ENCODE assay signal across 9 cellular contexts in genomic region chr2:187586091-187586632, GRCh38. TPM values are rescaled to one million over a fixed set of nuclear protein-coding genes. Genes with fewer than 3 reads are reported as not detected.
DNase-seq lines count a peak whose midpoint lies in the region; ATAC-seq and TF ChIP-seq lines count a peak whose summit lies in the region.
"Had no signal": no experiment of that assay in that cellular context is flagged by ENCODE, and none has a peak within 500 bp of the region (broad histone marks: within the 10 kb centered on the region; RNA-seq: fewer than 3 reads in every experiment).

No MANE protein-coding gene starts in this region.

- no peak for TF ChIP-seq RAD21 in SK-N-SH (IDR thresholded peaks at IDR 0.05; ENCODE audit: low read length)

- intact Hi-C loops in left lung (cut with DNase I): no loop called here

- peaks cover 2% of the 10 kb centered on the region; the same call in 1 of the 2 replicates for H3K9me2 ChIP-seq in SK-N-SH

- no peak overlapping the region for H3K4me2 ChIP-seq in SK-N-SH

- no peak for TF ChIP-seq CTCF in SK-N-SH (IDR thresholded peaks at IDR 0.05)
- no peak for TF ChIP-seq CTCF in left lung (IDR thresholded peaks at IDR 0.05)

- ATAC-seq in GM19372 (IDR thresholded peaks at IDR 0.05; ENCODE audit: low read depth, unreplicated experiment) (peak; percentile 56), HG03097 (IDR thresholded peaks at IDR 0.05; ENCODE audit: low FRiP score, unreplicated experiment) (peak; percentile 79), left lung (peak; percentile 33), left lobe of liver (no peak)

- H3K9me3 ChIP-seq in SK-N-SH: no peaks in the 10 kb centered on the region
- no peaks in the 10 kb centered on the region for H3K9me3 ChIP-seq in left lung

- H2AFZ ChIP-seq in SK-N-SH (ENCODE audit: low read depth): peak overlapping the region; percentile 39; the same call in 1 of the 2 replicates

- CTCF ChIA-PET in SK-N-SH (lab: Yijun Ruan, JAX): interaction anchor here (1.1 to 15.4 kb wide), 3 partner anchors 16 to 84 kb away, joined by 3 to 335 read pairs (median 4); no protein-coding TSS in a partner anchor

- H3K27ac ChIP-seq in SK-N-SH (ENCODE audit: low read depth in 2 of 2, low read length in 1 of 2): peak overlapping the region in 1 of 2 experiments; percentile 25; a peak in 2 of 4 replicates
- peak overlapping the region in 1 of 2 donors; percentile 43 for H3K27ac ChIP-seq in left lung

- POLR2A ChIA-PET in SK-N-SH (lab: Yijun Ruan, JAX): no interaction called here

- H3K36me3 ChIP-seq in SK-N-SH (replicated peaks in 1 of 2; ENCODE audit: control insufficient read depth in 1 of 2, insufficient read depth in 2 of 2, low read length in 1 of 2) (no peaks in the 10 kb centered on the region), left lung (no peaks in the 10 kb centered on the region), H7 (replicated peaks; ENCODE audit: control insufficient read depth, insufficient read depth, low read length) (no peaks in the 10 kb centered on the region)

- peaks cover 12% of the 10 kb centered on the region for H3F3A ChIP-seq in SK-N-SH (replicated peaks; ENCODE audit: insufficient read depth)

- no peak for DNase-seq in SK-N-SH
- no peak for DNase-seq in left lung
- no peak for DNase-seq in H7
- no peak for DNase-seq in occipital lobe (lab: John Stamatoyannopoulos, UW)
- DNase-seq in activated CD4-positive, alpha-beta T cell treated with anti-CD3 and anti-CD28 coated beads, Interleukin-2, amount 50 U/mL, for 1 hour: no peak
- DNase-seq in left lobe of liver (ENCODE audit: low spot score): no peak
- DNase-seq: HFFc6 had no signal

- H3K4me1 ChIP-seq in SK-N-SH (ENCODE audit: control insufficient read depth in 1 of 2, insufficient read depth in 2 of 2, low read depth in 1 of 2, low read length in 1 of 2) (peaks cover 0 to 5% of the 10 kb centered on the region in 2 experiments; a peak in 2 of 4 replicates), left lung (peaks cover 2 to 13% of the 10 kb centered on the region in 2 donors)

- no peak for TF ChIP-seq EP300 in SK-N-SH (IDR thresholded peaks at IDR 0.05; ENCODE audit: borderline replicate concordance in 1 of 2, low read depth in 1 of 2, low read length in 1 of 2)

- H3K4me3 ChIP-seq in SK-N-SH (ENCODE audit: low read depth in 2 of 2, low read length in 1 of 2) (no peak overlapping the region), left lung (no peak overlapping the region), H7 (ENCODE audit: insufficient read depth, low read depth, low read length) (no peak overlapping the region)

- H3K9ac ChIP-seq in SK-N-SH: no peak overlapping the region

- H4K20me1 ChIP-seq in SK-N-SH (ENCODE audit: insufficient read depth): no peaks in the 10 kb centered on the region

- WGBS in SK-N-SH (ENCODE audit: low lambda C conversion rate): 81% methylated on average over 3 of the region's 3 CpGs

- H3K79me2 ChIP-seq in SK-N-SH (ENCODE audit: insufficient read depth): no peaks in the 10 kb centered on the region

- H3K27me3 ChIP-seq in SK-N-SH (ENCODE audit: insufficient read depth): no peaks in the 10 kb centered on the region
- no peaks in the 10 kb centered on the region for H3K27me3 ChIP-seq in left lung
- no peaks in the 10 kb centered on the region for H3K27me3 ChIP-seq in H7 (ENCODE audit: control insufficient read depth, insufficient read depth, low read length)

TF ChIP-seq in SK-N-SH, 30 proteins besides CTCF, POLR2A, EP300 and RAD21:
- peak; percentile 62 for TF ChIP-seq FOSL2 (IDR thresholded peaks at IDR 0.05; ENCODE audit: borderline replicate concordance, low read depth)
- TF ChIP-seq, protein P1, sequence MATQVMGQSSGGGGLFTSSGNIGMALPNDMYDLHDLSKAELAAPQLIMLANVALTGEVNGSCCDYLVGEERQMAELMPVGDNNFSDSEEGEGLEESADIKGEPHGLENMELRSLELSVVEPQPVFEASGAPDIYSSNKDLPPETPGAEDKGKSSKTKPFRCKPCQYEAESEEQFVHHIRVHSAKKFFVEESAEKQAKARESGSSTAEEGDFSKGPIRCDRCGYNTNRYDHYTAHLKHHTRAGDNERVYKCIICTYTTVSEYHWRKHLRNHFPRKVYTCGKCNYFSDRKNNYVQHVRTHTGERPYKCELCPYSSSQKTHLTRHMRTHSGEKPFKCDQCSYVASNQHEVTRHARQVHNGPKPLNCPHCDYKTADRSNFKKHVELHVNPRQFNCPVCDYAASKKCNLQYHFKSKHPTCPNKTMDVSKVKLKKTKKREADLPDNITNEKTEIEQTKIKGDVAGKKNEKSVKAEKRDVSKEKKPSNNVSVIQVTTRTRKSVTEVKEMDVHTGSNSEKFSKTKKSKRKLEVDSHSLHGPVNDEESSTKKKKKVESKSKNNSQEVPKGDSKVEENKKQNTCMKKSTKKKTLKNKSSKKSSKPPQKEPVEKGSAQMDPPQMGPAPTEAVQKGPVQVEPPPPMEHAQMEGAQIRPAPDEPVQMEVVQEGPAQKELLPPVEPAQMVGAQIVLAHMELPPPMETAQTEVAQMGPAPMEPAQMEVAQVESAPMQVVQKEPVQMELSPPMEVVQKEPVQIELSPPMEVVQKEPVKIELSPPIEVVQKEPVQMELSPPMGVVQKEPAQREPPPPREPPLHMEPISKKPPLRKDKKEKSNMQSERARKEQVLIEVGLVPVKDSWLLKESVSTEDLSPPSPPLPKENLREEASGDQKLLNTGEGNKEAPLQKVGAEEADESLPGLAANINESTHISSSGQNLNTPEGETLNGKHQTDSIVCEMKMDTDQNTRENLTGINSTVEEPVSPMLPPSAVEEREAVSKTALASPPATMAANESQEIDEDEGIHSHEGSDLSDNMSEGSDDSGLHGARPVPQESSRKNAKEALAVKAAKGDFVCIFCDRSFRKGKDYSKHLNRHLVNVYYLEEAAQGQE (IDR thresholded peaks at IDR 0.05; ENCODE audit: low read depth, low read length): no peak
- peak; percentile 49; the same call in 1 of the 2 replicates for TF ChIP-seq JUND (IDR thresholded peaks at IDR 0.05)

RNA-seq across cellular contexts. Expression of gene TFPI, which starts 31.9 kb away (rescaled TPM):
- 2.1 and 2.3 TPM in 2 replicates for polyA plus RNA-seq in SK-N-SH (2012; rRNA removed)
- 3.5 and 4.0 TPM in 2 replicates for polyA plus RNA-seq in SK-N-SH (2012; cell fraction: cytosol; rRNA removed)
- 0.62 and 1.8 TPM in 2 replicates for polyA plus RNA-seq in SK-N-SH (2012; cell fraction: nucleus; rRNA removed)
- total RNA-seq in left lung (100 to 1,000 TPM; 187 to 300 TPM), occipital lobe (35.2 TPM), left lobe of liver (144 TPM)
- 17.1 and 17.8 TPM in 2 replicates for total RNA-seq in H7 (2014; rRNA removed; shearing (Covaris generic))
